Comparison of ENCODE assay signal across 11 cellular contexts in genomic region chrX:46838974-46839480, GRCh38. TPM values are rescaled to one million over a fixed set of nuclear protein-coding genes. Genes with fewer than 3 reads are reported as not detected.
DNase-seq lines count a peak whose midpoint lies in the region; ATAC-seq and TF ChIP-seq lines count a peak whose summit lies in the region.
"Had no signal": no experiment of that assay in that cellular context is flagged by ENCODE, and none has a peak within 500 bp of the region (broad histone marks: within the 10 kb centered on the region; RNA-seq: fewer than 3 reads in every experiment).

No MANE protein-coding gene starts in this region.

- H3K9ac ChIP-seq in GM23248, result peak overlapping the region; percentile 99

- peaks cover 30% of the 10 kb centered on the region for H3K4me1 ChIP-seq in GM23248 (ENCODE audit: insufficient read depth)

- no peaks in the 10 kb centered on the region for H3K36me3 ChIP-seq in GM23248 (ENCODE audit: low read depth)
- H3K36me3 ChIP-seq: transverse colon had no signal

- peaks cover 65% of the 10 kb centered on the region for H3K79me2 ChIP-seq in GM23248 (ENCODE audit: insufficient read depth)

- DNase-seq in AG04450 (ENCODE audit: low read depth, low spot score) (no peak), GM23248 (peak; percentile 36), iris pigment epithelial cell (ENCODE audit: low read depth) (peak; percentile 18), kidney glomerular epithelial cell (lab: John Stamatoyannopoulos, UW) (no peak), NCI-H226 (no peak), NCI-H82 (lab: John Stamatoyannopoulos, UW) (no peak)
- DNase-seq: central memory CD4-positive, alpha-beta T cell; NCI-H1694 treated with DMSO at 0.1 percent for 48 hours; transverse colon had no signal

- H3K4me3 ChIP-seq in AG04450 (ENCODE audit: low read depth, low read length), result peak overlapping the region; percentile 74; the same call in 1 of the 2 replicates
- peak overlapping the region; percentile 96 for H3K4me3 ChIP-seq in GM23248

- WGBS in GM23248 (ENCODE audit: low coverage in 1 of 2, low lambda C conversion rate in 2 of 2, missing lambda C conversion rate in 2 of 2), 2 experiments, result 80 to 89% methylated on average over 1 of the region's 1 CpG

- CTCF ChIA-PET in AG04450 (lab: Charles Lee), result interaction anchor here (1.2 kb wide), 1 partner anchor 11 kb away, joined by 4 read pairs; no protein-coding TSS in a partner anchor

- H3K9me2 ChIP-seq in GM23248 (ENCODE audit: insufficient read depth), result no peaks in the 10 kb centered on the region

- no peak for ATAC-seq in HG03520 (IDR thresholded peaks at IDR 0.05; ENCODE audit: unreplicated experiment)

- no peak overlapping the region for H3K27ac ChIP-seq in AG04450 (ENCODE audit: low read depth, low read length)
- H3K27ac ChIP-seq in GM23248, result peak overlapping the region; percentile 97
- H3K27ac ChIP-seq in VCaP, result peak overlapping the region; percentile 60; the same call in 1 of the 2 replicates

- H3K4me2 ChIP-seq in GM23248 (ENCODE audit: unreplicated experiment), result peak overlapping the region; percentile 96

- H3K27me3 ChIP-seq in AG04450 (ENCODE audit: control insufficient read depth, insufficient read depth, low read length) (no peaks in the 10 kb centered on the region), GM23248 (replicated peaks; ENCODE audit: insufficient read depth) (no peaks in the 10 kb centered on the region)
- H3K27me3 ChIP-seq: transverse colon had no signal

- H3F3A ChIP-seq in GM23248 (ENCODE audit: insufficient read depth), result peaks cover 26% of the 10 kb centered on the region

- TF ChIP-seq CTCF in AG04450 (IDR thresholded peaks at IDR 0.05; ENCODE audit: low read depth, low read length) (no peak), VCaP (conservative IDR thresholded peaks at IDR 0.05) (no peak)

- H4K20me1 ChIP-seq in GM23248 (ENCODE audit: insufficient read depth), result 0 out of 2 replicates have a peak, but pooled peaks cover 3% of the 10 kb centered on the region

- H2AFZ ChIP-seq in GM23248, result no peak overlapping the region

- POLR2A ChIA-PET in AG04450 (lab: Yijun Ruan, JAX), result no interaction called here

- H3K9me3 ChIP-seq in AG04450 (ENCODE audit: control insufficient read depth, insufficient read depth, low read length), result no peaks in the 10 kb centered on the region
- no peaks in the 10 kb centered on the region for H3K9me3 ChIP-seq in GM23248 (ENCODE audit: low read depth)
- H3K9me3 ChIP-seq: transverse colon had no signal

- in situ Hi-C loops in GM23248 (cut with MboI), result no loop called here

RNA-seq across cellular contexts. Expression of gene RP2, which starts 2.2 kb away (rescaled TPM):
- polyA plus RNA-seq in AG04450 (2011; rRNA removed) (12.5 and 16.6 TPM in 2 replicates), GM23248 (2016; fragmentation: Nextera tagmentation; extraction: Ambion mirVana) (13.5 and 14.9 TPM in 2 replicates)
- polyA minus RNA-seq in AG04450 (2011; rRNA and poly(A)+ RNA removed), result 7.0 and 11.0 TPM in 2 replicates
- total RNA-seq in GM23248 (2014; rRNA removed; shearing (Covaris generic)), result 19.7 and 23.5 TPM in 2 replicates

Comparison
In these comparisons a context has a peak if more than half of its experiments do, and no peak if none do; other contexts are left out.
1. DNase-seq: peak in GM23248 (single experiment) and iris pigment epithelial cell (single experiment); none in AG04450 (single experiment), kidney glomerular epithelial cell (single experiment), NCI-H226 (single experiment) and NCI-H82 (single experiment).